In genomic region chr4:124044867-124045266, GRCh38 we compare ENCODE assay signal across 18 cellular contexts.
"Had no signal": no experiment of that assay in that cellular context is flagged by ENCODE, and none has a peak within 500 bp of the region (broad histone marks: within the 10 kb centered on the region; RNA-seq: fewer than 3 reads in every experiment).

No MANE protein-coding gene starts in this region.

- H3K4me3 ChIP-seq: breast epithelium, gastrocnemius medialis, heart right ventricle, thoracic aorta, vagina had no signal

- H2AFZ ChIP-seq: parathyroid adenoma had no signal

- H3K27me3 Mint-ChIP-seq: activated CD4-positive, alpha-beta memory T cell treated with anti-CD3 and anti-CD28 coated beads for 36 hours; stimulated activated naive CD8-positive, alpha-beta T cell treated with anti-CD3 and anti-CD28 coated beads, Interleukin-15, amount 100 ng/mL, for 72 hours had no signal

- H3K4me1 ChIP-seq: breast epithelium, gastrocnemius medialis, heart right ventricle, parathyroid adenoma, vagina had no signal

- H3K9me3 Mint-ChIP-seq: activated CD4-positive, alpha-beta memory T cell treated with anti-CD3 and anti-CD28 coated beads for 36 hours; activated naive CD8-positive, alpha-beta T cell treated with anti-CD3 and anti-CD28 coated beads, Interleukin-2, amount 10 ng/mL, durations not matched to agents 7 days and 5 days; stimulated activated naive CD8-positive, alpha-beta T cell treated with anti-CD3 and anti-CD28 coated beads, Interleukin-15, amount 100 ng/mL, for 72 hours; T-helper 2 cell treated with Interferon-gamma antibody and Interleukin-4, amounts not matched to agents 5 μg/mL and 100 μg/mL, for 36 hours had no signal

- H3K36me3 Mint-ChIP-seq: activated CD4-positive, alpha-beta memory T cell treated with anti-CD3 and anti-CD28 coated beads for 36 hours; activated naive CD8-positive, alpha-beta T cell treated with anti-CD3 and anti-CD28 coated beads, Interleukin-2, amount 10 ng/mL, durations not matched to agents 7 days and 5 days had no signal

- DNase-seq: activated CD4-positive, alpha-beta memory T cell treated with anti-CD3 and anti-CD28 coated beads for 36 hours; activated CD4-positive, alpha-beta T cell treated with anti-CD3 and anti-CD28 coated beads for 1 hour; activated CD8-positive, alpha-beta memory T cell treated with anti-CD3 and anti-CD28 coated beads, Interleukin-2, amount 50 U/mL, for 4 hours; activated gamma-delta T cell treated with Interleukin-2 at 50 U/mL for 16 hours; activated naive CD8-positive, alpha-beta T cell treated with anti-CD3 and anti-CD28 coated beads, Interleukin-2, amount 10 ng/mL, durations not matched to agents 7 days and 5 days; activated T-cell treated with anti-CD3 and anti-CD28 coated beads, Interleukin-2, amount 50 U/mL, for 72 hours; aorta; gastrocnemius medialis; heart right ventricle; kidney; left ventricle myocardium superior; stimulated activated CD4-positive, alpha-beta T cell treated with anti-CD3 and anti-CD28 coated beads, Interleukin-4, amount 100 ng/mL, for 4 hours; stimulated activated naive CD8-positive, alpha-beta T cell treated with anti-CD3 and anti-CD28 coated beads, Interleukin-15, amount 100 ng/mL, for 72 hours had no signal

- H3K4me1 Mint-ChIP-seq: activated naive CD8-positive, alpha-beta T cell treated with anti-CD3 and anti-CD28 coated beads, Interleukin-2, amount 10 ng/mL, durations not matched to agents 7 days and 5 days; stimulated activated naive CD8-positive, alpha-beta T cell treated with anti-CD3 and anti-CD28 coated beads, Interleukin-15, amount 100 ng/mL, for 72 hours had no signal

- H3K27ac ChIP-seq: breast epithelium, gastrocnemius medialis, heart right ventricle, parathyroid adenoma, thoracic aorta, vagina had no signal

- H3K27ac Mint-ChIP-seq: activated CD4-positive, alpha-beta memory T cell treated with anti-CD3 and anti-CD28 coated beads for 36 hours; activated naive CD8-positive, alpha-beta T cell treated with anti-CD3 and anti-CD28 coated beads, Interleukin-2, amount 10 ng/mL, durations not matched to agents 7 days and 5 days; activated T-cell treated with anti-CD3 and anti-CD28 coated beads, Interleukin-2, amount 50 U/mL, for 72 hours; stimulated activated naive CD8-positive, alpha-beta T cell treated with anti-CD3 and anti-CD28 coated beads, Interleukin-15, amount 100 ng/mL, for 72 hours; T-helper 2 cell treated with Interferon-gamma antibody and Interleukin-4, amounts not matched to agents 5 μg/mL and 100 μg/mL, for 36 hours had no signal

- H3K36me3 ChIP-seq: breast epithelium, gastrocnemius medialis, heart right ventricle, thoracic aorta, vagina had no signal

- H3K79me2 ChIP-seq: parathyroid adenoma had no signal

- H3K27me3 ChIP-seq: breast epithelium, gastrocnemius medialis, heart right ventricle, vagina had no signal

- ATAC-seq: activated T-cell treated with anti-CD3 and anti-CD28 coated beads, Interleukin-2, amount 50 U/mL, for 72 hours; gastrocnemius medialis; left ventricle myocardium superior; stimulated activated naive CD8-positive, alpha-beta T cell treated with anti-CD3 and anti-CD28 coated beads, Interleukin-15, amount 100 ng/mL, for 72 hours had no signal

- H3K4me3 Mint-ChIP-seq: activated CD4-positive, alpha-beta memory T cell treated with anti-CD3 and anti-CD28 coated beads for 36 hours; activated naive CD8-positive, alpha-beta T cell treated with anti-CD3 and anti-CD28 coated beads, Interleukin-2, amount 10 ng/mL, durations not matched to agents 7 days and 5 days; activated T-cell treated with anti-CD3 and anti-CD28 coated beads, Interleukin-2, amount 50 U/mL, for 72 hours; stimulated activated naive CD8-positive, alpha-beta T cell treated with anti-CD3 and anti-CD28 coated beads, Interleukin-15, amount 100 ng/mL, for 72 hours; T-helper 2 cell treated with Interferon-gamma antibody and Interleukin-4, amounts not matched to agents 5 μg/mL and 100 μg/mL, for 36 hours had no signal
